ENCODE assay signal across 13 cellular contexts in genomic region chr13:21402586-21403307, GRCh38. TPM values are rescaled to one million over a fixed set of nuclear protein-coding genes. Genes with fewer than 3 reads are reported as not detected.
DNase-seq lines count a peak whose midpoint lies in the region; ATAC-seq and TF ChIP-seq lines count a peak whose summit lies in the region.
"Had no signal": no experiment of that assay in that cellular context is flagged by ENCODE, and none has a peak within 500 bp of the region (broad histone marks: within the 10 kb centered on the region; RNA-seq: fewer than 3 reads in every experiment).

No MANE protein-coding gene starts in this region.

- H3K9me3 ChIP-seq in HCT116 (ENCODE audit: control insufficient read depth in 1 of 2, insufficient read depth in 1 of 2, low read depth in 1 of 2, low read length in 2 of 2): no peaks in the 10 kb centered on the region
- H3K9me3 ChIP-seq: sigmoid colon had no signal

- peaks cover 41 to 44% of the 10 kb centered on the region in 2 experiments for H3K4me1 ChIP-seq in HCT116 (ENCODE audit: control insufficient read depth in 1 of 2, insufficient read depth in 2 of 2, low read length in 2 of 2)
- H3K4me1 ChIP-seq: sigmoid colon had no signal

- CTCF ChIA-PET in AG04449 (lab: Yijun Ruan, JAX) (interaction anchor here (1.0 kb wide), 1 partner anchor 8 kb away, joined by 3 read pairs; no protein-coding TSS in a partner anchor), HCT116 (lab: Charles Lee) (no interaction called here), GM10248 (lab: Yijun Ruan, JAX) (interaction anchor here (1.4 kb wide), 1 partner anchor 26 kb away, joined by 3 read pairs; no protein-coding TSS in a partner anchor)

- no peaks in the 10 kb centered on the region for H3K9me3 Mint-ChIP-seq in activated naive CD8-positive, alpha-beta T cell (ENCODE audit: low read depth)

- H3K79me2 ChIP-seq in HCT116 (ENCODE audit: insufficient read depth, low read length): no peaks in the 10 kb centered on the region; the same call in 1 of the 2 replicates

- H2AFZ ChIP-seq in HCT116 (ENCODE audit: low read depth, low read length, poor library complexity, severe bottlenecking): no peak overlapping the region

- H3K27ac ChIP-seq in HCT116 (ENCODE audit: low read depth, low read length): peak overlapping the region; percentile 25; the same call in 1 of the 2 replicates
- H3K27ac ChIP-seq: sigmoid colon had no signal

- H3K9me2 ChIP-seq in HCT116 (ENCODE audit: insufficient read depth): no peaks in the 10 kb centered on the region

- H4K20me1 ChIP-seq in HCT116 (ENCODE audit: insufficient read depth): no peaks in the 10 kb centered on the region

- H3K4me1 Mint-ChIP-seq in activated naive CD8-positive, alpha-beta T cell (ENCODE audit: low read depth): peaks cover 42% of the 10 kb centered on the region

- H3K36me3 Mint-ChIP-seq in activated naive CD8-positive, alpha-beta T cell: peaks cover 22% of the 10 kb centered on the region

- no peak for TF ChIP-seq POLR2A in HCT116 (IDR thresholded peaks at IDR 0.05; ENCODE audit: borderline replicate concordance, extremely low read depth, insufficient read depth, insufficient read length)

- RAD21 ChIA-PET in HCT116 (lab: Charles Lee; ENCODE audit: low non-redundant PET in 1 of 2, low total read pairs in 2 of 2, uncharacterized antibody in 2 of 2, unreplicated experiment in 2 of 2): no interaction called here

- POLR2A ChIA-PET in AG04449 (lab: Yijun Ruan, JAX): no interaction called here
- POLR2A ChIA-PET in HCT116 (lab: Charles Lee): no interaction called here
- POLR2A ChIA-PET in GM10248 (lab: Yijun Ruan, JAX): no interaction called here

- no peak overlapping the region for H3K4me3 ChIP-seq in AG04449 (ENCODE audit: low read depth, low read length)
- no peak overlapping the region for H3K4me3 ChIP-seq in HCT116 (replicated peaks in 1 of 2; ENCODE audit: low read depth in 1 of 2, low read length in 2 of 2)
- H3K4me3 ChIP-seq: sigmoid colon had no signal

- BruUV-seq in HCT116 (replicated peaks; lab: Mats Ljungman, UMichigan): no TSS peak

- H3K27me3 ChIP-seq in HCT116 (ENCODE audit: insufficient read depth, low read length): no peaks in the 10 kb centered on the region
- H3K27me3 ChIP-seq: sigmoid colon had no signal

- DNase-seq in AG04449 (ENCODE audit: low read depth, low spot score) (peak; percentile 10), HCT116 (ENCODE audit: low read depth, low spot score) (peak; percentile 22), hepatic stellate cell (ENCODE audit: low spot score) (peak; percentile 21), medulla oblongata (ENCODE audit: extremely low spot score) (no peak), GM10248 (ENCODE audit: extremely low spot score) (no peak), NCI-H1930 (lab: John Stamatoyannopoulos, UW) (no peak)
- DNase-seq: GOT3, NCI-H1436 treated with DMSO at 0.1 percent for 48 hours, OCI-M1, sigmoid colon had no signal

- 0 out of 4 replicates have a peak, but pooled peaks cover 0 to 4% of the 10 kb centered on the region in 2 experiments for H3K36me3 ChIP-seq in HCT116 (ENCODE audit: control insufficient read depth in 1 of 2, insufficient read depth in 2 of 2, low read length in 2 of 2)

- peak overlapping the region; percentile 36 for H3K27ac Mint-ChIP-seq in activated naive CD8-positive, alpha-beta T cell
- H3K27ac Mint-ChIP-seq: WTC11 had no signal

- ATAC-seq in HCT116: peak; percentile 70
- no peak for ATAC-seq in GM18873 (IDR thresholded peaks at IDR 0.05; ENCODE audit: low FRiP score, unreplicated experiment)
- ATAC-seq: WTC11 had no signal

- TF ChIP-seq RAD21 in HCT116 (IDR thresholded peaks at IDR 0.05; ENCODE audit: low read depth): no peak

- no peak overlapping the region for H3K4me3 Mint-ChIP-seq in activated naive CD8-positive, alpha-beta T cell
- H3K4me3 Mint-ChIP-seq: WTC11 had no signal

- intact Hi-C loops in HCT116 (cut with micrococcal nuclease): loop anchor here (2.0 kb wide), 1 partner anchor 74 kb away; no protein-coding TSS in a partner anchor

- H3K27me3 Mint-ChIP-seq in activated naive CD8-positive, alpha-beta T cell: no peaks in the 10 kb centered on the region

- H3K9ac ChIP-seq in HCT116 (ENCODE audit: low read length): no peak overlapping the region

- TF ChIP-seq CTCF in AG04449 (IDR thresholded peaks at IDR 0.05; ENCODE audit: insufficient read depth, low read length, missing control alignments) (no peak), HCT116 (IDR thresholded peaks at IDR 0.05 in 2 of 3, conservative IDR thresholded peaks at IDR 0.05 in 1 of 3; ENCODE audit: borderline replicate concordance in 1 of 3, insufficient read depth in 1 of 3, low read depth in 2 of 3, low read length in 2 of 3) (no peak), GM10248 (IDR thresholded peaks at IDR 0.05; ENCODE audit: control extremely low read depth, extremely low read depth, low read depth, missing control alignments) (no peak)

- peak overlapping the region; percentile 45 for H3K4me2 ChIP-seq in HCT116 (ENCODE audit: low read length)

TF ChIP-seq in HCT116, 20 proteins besides CTCF, POLR2A, EP300 and RAD21:
- TF ChIP-seq CBX3 (IDR thresholded peaks at IDR 0.05; ENCODE audit: low read depth) (no peak), FOSL1 (IDR thresholded peaks at IDR 0.05; ENCODE audit: low read depth) (peak; percentile 29), JUND (IDR thresholded peaks at IDR 0.05) (peak; percentile 23; the same call in 1 of the 2 replicates)

RNA-seq across cellular contexts. Expression of gene ZDHHC20, which starts 56.4 kb away (rescaled TPM):
- total RNA-seq in HCT116 (2021; ENCODE audit: unreplicated experiment): 110 TPM
- polyA plus RNA-seq in HCT116 (2012): 14.5 and 17.1 TPM in 2 replicates

Comparison
In these comparisons a context has a peak if more than half of its experiments do, and no peak if none do; other contexts are left out.
1. DNase-seq: peak in AG04449 (single experiment), HCT116 (single experiment) and hepatic stellate cell (single experiment); none in medulla oblongata (single experiment), GM10248 (single experiment) and NCI-H1930 (0 of 2).